23 cellular contexts compared by ENCODE assay signal in the genomic region with DNA sequence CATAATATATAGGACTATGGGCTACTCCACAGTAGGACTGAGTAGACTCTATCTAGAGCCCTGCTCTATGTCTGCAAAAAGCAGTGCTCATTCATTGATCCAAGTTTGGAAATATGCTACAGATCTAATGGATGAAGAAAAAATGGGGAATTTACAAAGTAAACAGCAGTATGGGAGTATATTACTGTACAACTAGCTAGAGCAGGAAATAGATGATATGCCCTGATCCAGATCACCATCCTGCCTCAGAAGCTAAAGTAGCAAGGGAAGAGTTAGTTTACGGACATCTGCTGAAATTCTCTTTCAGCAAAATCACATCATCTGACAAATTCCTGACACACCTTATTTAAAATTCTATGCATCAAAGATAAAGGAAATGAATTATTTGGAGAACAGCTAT.
DNase-seq lines count a peak whose midpoint lies in the region; ATAC-seq and TF ChIP-seq lines count a peak whose summit lies in the region.
"Had no signal": no experiment of that assay in that cellular context is flagged by ENCODE, and none has a peak within 500 bp of the region (broad histone marks: within the 10 kb centered on the region; RNA-seq: fewer than 3 reads in every experiment).

No MANE protein-coding gene starts in this region.

- H3K27me3 ChIP-seq in HCT116 (ENCODE audit: insufficient read depth, low read length) (no peaks in the 10 kb centered on the region), OCI-LY1 (ENCODE audit: insufficient read depth, low read length) (no peaks in the 10 kb centered on the region), hepatocyte (no peaks in the 10 kb centered on the region)
- H3K27me3 ChIP-seq in CD8-positive, alpha-beta memory T cell (ENCODE audit: insufficient read depth, low read length, poor library complexity, severe bottlenecking) = no peaks in the 10 kb centered on the region
- H3K27me3 ChIP-seq: BLaER1 had no signal

- H3K9me3 ChIP-seq in HCT116 (ENCODE audit: control insufficient read depth in 1 of 2, insufficient read depth in 1 of 2, low read depth in 1 of 2, low read length in 2 of 2) (no peaks in the 10 kb centered on the region), OCI-LY1 (ENCODE audit: low read length) (no peaks in the 10 kb centered on the region), hepatocyte (ENCODE audit: low read depth) (no peaks in the 10 kb centered on the region)
- H3K9me3 ChIP-seq in CD8-positive, alpha-beta memory T cell (ENCODE audit: low read length) = no peaks in the 10 kb centered on the region
- H3K9me3 ChIP-seq: BLaER1 had no signal

- H3K4me2 ChIP-seq in HCT116 (ENCODE audit: low read length) = no peak overlapping the region
- H3K4me2 ChIP-seq in OCI-LY1 (ENCODE audit: low read length) = peak overlapping the region; percentile 32; the same call in 1 of the 2 replicates
- no peak overlapping the region for H3K4me2 ChIP-seq in hepatocyte
- H3K4me2 ChIP-seq: BLaER1 had no signal

- H2AFZ ChIP-seq in HCT116 (ENCODE audit: low read depth, low read length, poor library complexity, severe bottlenecking) = peak overlapping the region; percentile 44
- peak overlapping the region; percentile 99 for H2AFZ ChIP-seq in OCI-LY1 (ENCODE audit: low read length)
- no peak overlapping the region for H2AFZ ChIP-seq in hepatocyte

- H3K4me1 Mint-ChIP-seq in type B pancreatic cell (ENCODE audit: unreplicated experiment) = peaks cover 15% of the 10 kb centered on the region
- no peaks in the 10 kb centered on the region for H3K4me1 Mint-ChIP-seq in CD8-positive, alpha-beta memory T cell
- H3K4me1 Mint-ChIP-seq: CD4-positive, CD25-positive, alpha-beta regulatory T cell had no signal

- peak overlapping the region; percentile 44 for H3K27ac Mint-ChIP-seq in type B pancreatic cell
- H3K27ac Mint-ChIP-seq in CD8-positive, alpha-beta memory T cell = no peak overlapping the region
- H3K27ac Mint-ChIP-seq: CD4-positive, CD25-positive, alpha-beta regulatory T cell; H9 had no signal

- no peaks in the 10 kb centered on the region for H3K27me3 Mint-ChIP-seq in type B pancreatic cell
- H3K27me3 Mint-ChIP-seq in CD8-positive, alpha-beta memory T cell = no peaks in the 10 kb centered on the region
- H3K27me3 Mint-ChIP-seq: CD4-positive, CD25-positive, alpha-beta regulatory T cell had no signal

- H3K9ac ChIP-seq in HCT116 (ENCODE audit: low read length) = no peak overlapping the region
- H3K9ac ChIP-seq in OCI-LY1 (ENCODE audit: low read length) = no peak overlapping the region
- H3K9ac ChIP-seq: BLaER1 had no signal

- H3K79me2 ChIP-seq in HCT116 (ENCODE audit: insufficient read depth, low read length) = no peaks in the 10 kb centered on the region
- no peaks in the 10 kb centered on the region for H3K79me2 ChIP-seq in OCI-LY1 (ENCODE audit: insufficient read depth, low read length)
- H3K79me2 ChIP-seq in hepatocyte = no peaks in the 10 kb centered on the region

- H3K36me3 Mint-ChIP-seq in type B pancreatic cell = peaks cover 3% of the 10 kb centered on the region
- no peaks in the 10 kb centered on the region for H3K36me3 Mint-ChIP-seq in CD8-positive, alpha-beta memory T cell
- H3K36me3 Mint-ChIP-seq: CD4-positive, CD25-positive, alpha-beta regulatory T cell had no signal

- no peaks in the 10 kb centered on the region for H3K36me3 ChIP-seq in HCT116 (ENCODE audit: control insufficient read depth in 1 of 2, insufficient read depth in 2 of 2, low read length in 2 of 2)
- H3K36me3 ChIP-seq in OCI-LY1 (ENCODE audit: insufficient read depth, low read length) = no peaks in the 10 kb centered on the region
- H3K36me3 ChIP-seq in hepatocyte (replicated peaks; ENCODE audit: insufficient read depth, low read depth) = no peaks in the 10 kb centered on the region
- H3K36me3 ChIP-seq in CD8-positive, alpha-beta memory T cell (ENCODE audit: insufficient read depth, low read length) = no peaks in the 10 kb centered on the region
- H3K36me3 ChIP-seq: BLaER1 had no signal

- no peak overlapping the region for H3K4me3 Mint-ChIP-seq in type B pancreatic cell
- H3K4me3 Mint-ChIP-seq in CD8-positive, alpha-beta memory T cell = no peak overlapping the region
- H3K4me3 Mint-ChIP-seq: CD4-positive, CD25-positive, alpha-beta regulatory T cell; H9; HFFc6 had no signal

- POLR2A ChIA-PET in HCT116 (lab: Charles Lee) = no interaction called here
- POLR2A ChIA-PET in CD8-positive, alpha-beta memory T cell (lab: Charles Lee) = no interaction called here

- DNase-seq in HCT116 (ENCODE audit: low read depth, low spot score) (no peak), hepatocyte (ENCODE audit: low spot score) (no peak), type B pancreatic cell (ENCODE audit: extremely low spot score, unreplicated experiment) (no peak), substantia nigra (lab: John Stamatoyannopoulos, UW) (no peak)
- no peak for DNase-seq in CD8-positive, alpha-beta memory T cell
- DNase-seq in stimulated activated CD4-positive, alpha-beta T cell treated with anti-CD3 and anti-CD28 coated beads, Interleukin-1b, Interleukin-23, amount 100 ng/mL, for 48 hours = no peak
- DNase-seq: CD4-positive, CD25-positive, alpha-beta regulatory T cell; H9; HFFc6; Kasumi-1; MV-4-11; NCI-H1105; NCI-H1436 treated with DMSO at 0.1 percent for 48 hours; NCI-H1930; NCI-H2107; NCI-H524; NCI-H774; NK-92 treated with Interleukin-12 subunit alpha and Interleukin-12 subunit beta, amount 100 ng/mL, for 24 hours; SHP77 had no signal

- CTCF ChIA-PET in HCT116 (lab: Charles Lee) = no interaction called here
- CTCF ChIA-PET in CD8-positive, alpha-beta memory T cell (lab: Charles Lee) = no interaction called here

- H3K4me1 ChIP-seq in HCT116 (ENCODE audit: control insufficient read depth in 1 of 2, insufficient read depth in 2 of 2, low read length in 2 of 2) (peaks cover 0 to 6% of the 10 kb centered on the region in 2 experiments; a peak in 2 of 4 replicates), OCI-LY1 (ENCODE audit: insufficient read depth, low read length, severe bottlenecking) (peaks cover 43% of the 10 kb centered on the region), hepatocyte (ENCODE audit: insufficient read depth) (peaks cover 11% of the 10 kb centered on the region)
- no peaks in the 10 kb centered on the region for H3K4me1 ChIP-seq in CD8-positive, alpha-beta memory T cell (ENCODE audit: insufficient read depth, low read length)
- H3K4me1 ChIP-seq: BLaER1 had no signal

- H3K4me3 ChIP-seq in HCT116 (replicated peaks in 1 of 2; ENCODE audit: low read depth in 1 of 2, low read length in 2 of 2) (no peak overlapping the region), OCI-LY1 (ENCODE audit: low read depth, low read length, poor library complexity, severe bottlenecking) (no peak overlapping the region), hepatocyte (no peak overlapping the region)
- no peak overlapping the region for H3K4me3 ChIP-seq in CD8-positive, alpha-beta memory T cell (ENCODE audit: low read length)
- H3K4me3 ChIP-seq: BLaER1, K562 had no signal

- intact Hi-C loops in HCT116 (cut with micrococcal nuclease) = no loop called here

- RAD21 ChIA-PET in HCT116 (lab: Charles Lee; ENCODE audit: low non-redundant PET in 1 of 2, low total read pairs in 2 of 2, uncharacterized antibody in 2 of 2, unreplicated experiment in 2 of 2) = no interaction called here

- no peak for ATAC-seq in HCT116
- ATAC-seq: K562 had no signal

- no peaks in the 10 kb centered on the region for H3K9me2 ChIP-seq in HCT116 (ENCODE audit: insufficient read depth)
- no peaks in the 10 kb centered on the region for H3K9me2 ChIP-seq in OCI-LY1 (ENCODE audit: low read depth, low read length)
- no peaks in the 10 kb centered on the region for H3K9me2 ChIP-seq in hepatocyte (replicated peaks; ENCODE audit: insufficient read depth)

- H4K20me1 ChIP-seq in HCT116 (ENCODE audit: insufficient read depth) (no peaks in the 10 kb centered on the region), OCI-LY1 (ENCODE audit: insufficient read depth, low read length) (no peaks in the 10 kb centered on the region), hepatocyte (ENCODE audit: insufficient read depth, poor library complexity, severe bottlenecking) (no peaks in the 10 kb centered on the region)
- H4K20me1 ChIP-seq: BLaER1 had no signal

- no peaks in the 10 kb centered on the region for H3K9me3 Mint-ChIP-seq in type B pancreatic cell
- H3K9me3 Mint-ChIP-seq in CD8-positive, alpha-beta memory T cell = peaks cover 0 to 10% (median 8%) of the 10 kb centered on the region in 5 donors
- H3K9me3 Mint-ChIP-seq: HFFc6 had no signal

- BruUV-seq in HCT116 (replicated peaks; lab: Mats Ljungman, UMichigan) = no TSS peak

- no peak overlapping the region for H3K27ac ChIP-seq in HCT116 (ENCODE audit: low read depth, low read length)
- peak overlapping the region; percentile 42 for H3K27ac ChIP-seq in OCI-LY1 (ENCODE audit: low read depth, low read length, poor library complexity, severe bottlenecking)
- H3K27ac ChIP-seq in hepatocyte = peak overlapping the region; percentile 0
- no peak overlapping the region for H3K27ac ChIP-seq in substantia nigra (ENCODE audit: low read depth, low read length, poor library complexity, severe bottlenecking)
- H3K27ac ChIP-seq in CD8-positive, alpha-beta memory T cell (ENCODE audit: low read depth, low read length) = no peak overlapping the region
- H3K27ac ChIP-seq: BLaER1, RWPE1 had no signal

- TF ChIP-seq CTCF in HCT116 (IDR thresholded peaks at IDR 0.05 in 2 of 3, conservative IDR thresholded peaks at IDR 0.05 in 1 of 3; ENCODE audit: borderline replicate concordance in 1 of 3, insufficient read depth in 1 of 3, low read depth in 2 of 3, low read length in 2 of 3) = no peak
- no peak for TF ChIP-seq CTCF in OCI-LY1 (IDR thresholded peaks at IDR 0.05; ENCODE audit: low read length)
- TF ChIP-seq CTCF in hepatocyte (IDR thresholded peaks at IDR 0.05; ENCODE audit: poor library complexity) = no peak
- no peak for TF ChIP-seq CTCF in type B pancreatic cell (conservative IDR thresholded peaks at IDR 0.05)

- TF ChIP-seq POLR2A in HCT116 (IDR thresholded peaks at IDR 0.05; ENCODE audit: borderline replicate concordance, extremely low read depth, insufficient read depth, insufficient read length) = no peak

- no peak for TF ChIP-seq RAD21 in HCT116 (IDR thresholded peaks at IDR 0.05; ENCODE audit: low read depth)

- 74% methylated on average over 1 of the region's 1 CpG for WGBS in hepatocyte (ENCODE audit: low lambda C conversion rate, missing lambda C conversion rate)

- H3F3A ChIP-seq in OCI-LY1 (ENCODE audit: insufficient read depth, low read length) = 0 out of 2 replicates have a peak, but pooled peaks cover 2% of the 10 kb centered on the region

TF ChIP-seq in HCT116, 20 proteins besides CTCF, POLR2A, EP300 and RAD21:
- TF ChIP-seq ZFX (IDR thresholded peaks at IDR 0.05) = no peak
- no peak for TF ChIP-seq CEBPB (IDR thresholded peaks at IDR 0.05; ENCODE audit: low read depth)
- TF ChIP-seq, protein P1, sequence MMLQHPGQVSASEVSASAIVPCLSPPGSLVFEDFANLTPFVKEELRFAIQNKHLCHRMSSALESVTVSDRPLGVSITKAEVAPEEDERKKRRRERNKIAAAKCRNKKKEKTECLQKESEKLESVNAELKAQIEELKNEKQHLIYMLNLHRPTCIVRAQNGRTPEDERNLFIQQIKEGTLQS (IDR thresholded peaks at IDR 0.05) = no peak
- no peak for TF ChIP-seq SRF (IDR thresholded peaks at IDR 0.05; ENCODE audit: low read depth)
TF ChIP-seq in HCT116: peak in this region for 0.

Comparison
In these comparisons a context has a peak if more than half of its experiments do, and no peak if none do; other contexts are left out.
1. H3K27ac ChIP-seq: peak in OCI-LY1 (single experiment) and hepatocyte (single experiment); none in HCT116 (single experiment), substantia nigra (single experiment) and CD8-positive, alpha-beta memory T cell (single experiment).